In the genomic region with DNA sequence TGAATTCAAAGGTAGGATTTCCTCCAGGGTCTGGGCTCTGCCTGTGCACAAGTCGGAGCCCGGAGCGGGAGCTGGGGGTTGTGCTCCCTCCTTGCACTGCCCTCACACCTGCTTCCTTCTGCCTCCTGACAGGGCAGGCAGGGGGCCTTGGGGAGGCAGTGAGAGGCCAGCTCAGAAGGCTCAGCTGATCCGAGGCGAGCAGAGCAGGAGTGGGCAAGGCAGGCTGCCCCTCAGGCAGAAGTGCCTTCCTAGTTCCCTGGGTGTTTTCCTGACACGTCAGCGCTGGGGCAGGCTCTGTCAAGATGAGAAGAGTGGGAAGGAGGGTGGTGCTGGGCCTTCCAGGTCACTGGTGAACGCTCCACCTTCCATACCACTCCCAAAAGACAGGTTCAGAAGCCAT, we compare ENCODE assay signal across 1 cellular context.
TF ChIP-seq lines count a peak whose summit lies in the region.

No MANE protein-coding gene starts in this region.

TF ChIP-seq in GM23338, 12 proteins besides CTCF, POLR2A, EP300 and RAD21 (continued from another document):
- TF ChIP-seq, protein P1, sequence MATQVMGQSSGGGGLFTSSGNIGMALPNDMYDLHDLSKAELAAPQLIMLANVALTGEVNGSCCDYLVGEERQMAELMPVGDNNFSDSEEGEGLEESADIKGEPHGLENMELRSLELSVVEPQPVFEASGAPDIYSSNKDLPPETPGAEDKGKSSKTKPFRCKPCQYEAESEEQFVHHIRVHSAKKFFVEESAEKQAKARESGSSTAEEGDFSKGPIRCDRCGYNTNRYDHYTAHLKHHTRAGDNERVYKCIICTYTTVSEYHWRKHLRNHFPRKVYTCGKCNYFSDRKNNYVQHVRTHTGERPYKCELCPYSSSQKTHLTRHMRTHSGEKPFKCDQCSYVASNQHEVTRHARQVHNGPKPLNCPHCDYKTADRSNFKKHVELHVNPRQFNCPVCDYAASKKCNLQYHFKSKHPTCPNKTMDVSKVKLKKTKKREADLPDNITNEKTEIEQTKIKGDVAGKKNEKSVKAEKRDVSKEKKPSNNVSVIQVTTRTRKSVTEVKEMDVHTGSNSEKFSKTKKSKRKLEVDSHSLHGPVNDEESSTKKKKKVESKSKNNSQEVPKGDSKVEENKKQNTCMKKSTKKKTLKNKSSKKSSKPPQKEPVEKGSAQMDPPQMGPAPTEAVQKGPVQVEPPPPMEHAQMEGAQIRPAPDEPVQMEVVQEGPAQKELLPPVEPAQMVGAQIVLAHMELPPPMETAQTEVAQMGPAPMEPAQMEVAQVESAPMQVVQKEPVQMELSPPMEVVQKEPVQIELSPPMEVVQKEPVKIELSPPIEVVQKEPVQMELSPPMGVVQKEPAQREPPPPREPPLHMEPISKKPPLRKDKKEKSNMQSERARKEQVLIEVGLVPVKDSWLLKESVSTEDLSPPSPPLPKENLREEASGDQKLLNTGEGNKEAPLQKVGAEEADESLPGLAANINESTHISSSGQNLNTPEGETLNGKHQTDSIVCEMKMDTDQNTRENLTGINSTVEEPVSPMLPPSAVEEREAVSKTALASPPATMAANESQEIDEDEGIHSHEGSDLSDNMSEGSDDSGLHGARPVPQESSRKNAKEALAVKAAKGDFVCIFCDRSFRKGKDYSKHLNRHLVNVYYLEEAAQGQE (IDR thresholded peaks at IDR 0.05; ENCODE audit: unreplicated experiment), result no peak
TF ChIP-seq in GM23338: peak in this region for 0.
